Comparison of ENCODE assay signal across 5 cellular contexts in genomic region chr5:171898879-171899278, GRCh38.
"Had no signal": no experiment of that assay in that cellular context is flagged by ENCODE, and none has a peak within 500 bp of the region (broad histone marks: within the 10 kb centered on the region; RNA-seq: fewer than 3 reads in every experiment).

No MANE protein-coding gene starts in this region.

- DNase-seq: KBM-7 had no signal

- H3K4me3 Mint-ChIP-seq: IgD-negative memory B cell had no signal

- H3K27me3 Mint-ChIP-seq: IgD-negative memory B cell had no signal

- H3K4me3 ChIP-seq: K562 had no signal

- ATAC-seq: HepG2, K562 had no signal

- H3K27ac Mint-ChIP-seq: IgD-negative memory B cell had no signal

- H3K27ac ChIP-seq: HL-60 had no signal

- H3K9me3 Mint-ChIP-seq: IgD-negative memory B cell had no signal
